ENCODE assay signal across 10 cellular contexts in the genomic region with DNA sequence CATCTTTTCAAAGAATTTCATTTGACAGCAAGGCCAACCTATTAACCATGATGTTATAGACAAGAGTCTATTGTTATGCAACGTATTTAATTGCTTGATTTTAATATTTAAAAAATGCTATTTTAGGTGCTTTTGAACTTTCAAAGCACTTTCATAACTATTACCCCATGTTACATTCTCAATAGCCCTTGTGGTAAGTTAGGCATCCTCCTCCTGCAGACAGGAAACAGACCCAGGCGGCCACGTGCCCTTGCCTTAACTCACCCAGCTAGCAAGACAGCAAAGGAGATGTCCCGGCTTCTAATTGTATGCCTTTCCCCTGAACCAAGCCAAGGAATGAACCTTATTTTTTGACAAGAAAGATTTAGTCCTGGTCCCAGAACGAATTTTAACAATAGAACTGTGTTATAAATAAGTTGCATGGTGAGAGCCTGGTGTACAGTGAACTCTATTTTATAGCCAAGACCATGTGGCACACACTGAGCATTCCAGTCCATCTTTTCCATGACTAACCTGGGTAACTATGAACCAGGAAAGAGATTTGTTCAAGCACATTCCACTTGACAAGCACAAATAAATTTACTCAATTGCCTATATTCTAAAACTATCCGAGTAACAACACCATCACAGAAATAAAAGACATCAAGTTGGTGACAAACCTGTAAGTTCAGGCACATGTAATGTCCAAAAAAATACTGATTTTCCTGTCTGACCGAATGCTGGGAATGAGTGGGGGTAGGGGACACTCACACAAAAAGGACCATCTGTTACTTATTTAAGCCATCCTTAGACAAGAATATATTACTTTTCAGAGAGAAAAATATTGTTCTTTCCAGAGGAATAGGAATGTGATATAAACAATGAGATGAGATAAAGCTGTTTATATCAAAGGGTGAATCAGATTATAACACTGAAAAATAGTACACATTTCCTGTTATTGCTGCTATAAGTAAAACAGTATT.
DNase-seq lines count a peak whose midpoint lies in the region; ATAC-seq and TF ChIP-seq lines count a peak whose summit lies in the region.
"Had no signal": no experiment of that assay in that cellular context is flagged by ENCODE, and none has a peak within 500 bp of the region (broad histone marks: within the 10 kb centered on the region; RNA-seq: fewer than 3 reads in every experiment).

No MANE protein-coding gene starts in this region.

- no peak overlapping the region for H3K4me3 ChIP-seq in A673 (ENCODE audit: low read depth, low read length, poor library complexity, severe bottlenecking)
- H3K4me3 ChIP-seq in tibial artery = no peak overlapping the region

- H3K36me3 ChIP-seq in A673 (ENCODE audit: insufficient read depth, low read length, poor library complexity, severe bottlenecking) = no peaks in the 10 kb centered on the region
- no peaks in the 10 kb centered on the region for H3K36me3 ChIP-seq in tibial artery

- no peaks in the 10 kb centered on the region for H3K27me3 ChIP-seq in A673 (replicated peaks; ENCODE audit: insufficient read depth, low read depth, low read length, poor library complexity)
- no peaks in the 10 kb centered on the region for H3K27me3 ChIP-seq in tibial artery

- peak; percentile 38 for DNase-seq in NCI-H226
- peak; percentile 59 for DNase-seq in left kidney (ENCODE audit: low read depth, low spot score)
- DNase-seq in A673 (ENCODE audit: low spot score) = no peak
- no peak for DNase-seq in tibial artery
- no peak for DNase-seq in RWPE1 (ENCODE audit: low spot score)
- DNase-seq: activated CD8-positive, alpha-beta memory T cell treated with anti-CD3 and anti-CD28 coated beads, Interleukin-2, amount 50 U/mL, for 48 hours; naive B cell had no signal

- CTCF ChIA-PET in A673 (lab: Charles Lee) = no interaction called here
- CTCF ChIA-PET in RWPE1 (lab: Yijun Ruan, JAX) = no interaction called here

- H3K9me3 ChIP-seq in A673 (ENCODE audit: low read depth, low read length, poor library complexity, severe bottlenecking) (no peaks in the 10 kb centered on the region), tibial artery (no peaks in the 10 kb centered on the region)

- TF ChIP-seq POLR2A in GM18505 (IDR thresholded peaks at IDR 0.05; ENCODE audit: borderline replicate concordance, extremely low read depth, insufficient read depth, insufficient read length) = no peak

- POLR2A ChIA-PET in A673 (lab: Charles Lee; ENCODE audit: low non-redundant PET) = no interaction called here
- POLR2A ChIA-PET in RWPE1 (lab: Yijun Ruan, JAX; ENCODE audit: low non-redundant PET) = no interaction called here

- no TSS peak for BruUV-seq in A673 (replicated peaks; lab: Mats Ljungman, UMichigan)

- H3K4me1 ChIP-seq in A673 (ENCODE audit: insufficient read depth, low read length, poor library complexity, severe bottlenecking) = no peaks in the 10 kb centered on the region
- H3K4me1 ChIP-seq in tibial artery = peaks cover 0 to 23% (median 15%) of the 10 kb centered on the region in 4 donors

- intact Hi-C loops in A673 (cut with micrococcal nuclease; ENCODE audit: unreplicated experiment) (no loop called here), tibial artery (cut with DNase I; ENCODE audit: low total_unique reads) (no loop called here)

- TF ChIP-seq CTCF in A673 (conservative IDR thresholded peaks at IDR 0.05; ENCODE audit: low read depth, low read length) (no peak), tibial artery (IDR thresholded peaks at IDR 0.05) (no peak), RWPE1 (conservative IDR thresholded peaks at IDR 0.05; ENCODE audit: low read depth) (no peak)

- no peak overlapping the region for H3K27ac ChIP-seq in A673 (ENCODE audit: low read depth, low read length, poor library complexity, severe bottlenecking)
- no peak overlapping the region for H3K27ac ChIP-seq in tibial artery
- no peak overlapping the region for H3K27ac ChIP-seq in RWPE1

- ATAC-seq in GM18505 (IDR thresholded peaks at IDR 0.05; ENCODE audit: unreplicated experiment) = peak; percentile 51
- peak; percentile 33 for ATAC-seq in HG02588 (IDR thresholded peaks at IDR 0.05; ENCODE audit: unreplicated experiment)
- no peak for ATAC-seq in HG03045 (IDR thresholded peaks at IDR 0.05; ENCODE audit: unreplicated experiment)

Comparison
In these comparisons a context has a peak if more than half of its experiments do, and no peak if none do; other contexts are left out.
1. DNase-seq: peak in NCI-H226 (single experiment) and left kidney (single experiment); none in A673 (single experiment), tibial artery (0 of 2) and RWPE1 (single experiment).